In genomic region chr20:32040142-32040953, GRCh38 we compare ENCODE assay signal across 10 cellular contexts. TPM values are rescaled to one million over a fixed set of nuclear protein-coding genes. Genes with fewer than 3 reads are reported as not detected.
DNase-seq lines count a peak whose midpoint lies in the region; ATAC-seq and TF ChIP-seq lines count a peak whose summit lies in the region.
"Had no signal": no experiment of that assay in that cellular context is flagged by ENCODE, and none has a peak within 500 bp of the region (broad histone marks: within the 10 kb centered on the region; RNA-seq: fewer than 3 reads in every experiment).

No MANE protein-coding gene starts in this region.

- no peaks in the 10 kb centered on the region for H3K36me3 ChIP-seq in psoas muscle (ENCODE audit: insufficient read depth in 1 of 2, low read depth in 1 of 2)
- H3K36me3 ChIP-seq in brain microvascular endothelial cell (replicated peaks), result no peaks in the 10 kb centered on the region

- peak overlapping the region; percentile 56 for H3K4me3 Mint-ChIP-seq in dendritic cell treated with granulocyte-macrophage colony-stimulating factor and Interleukin-4, amounts not matched to agents 40 ng/mL and 50 ng/mL, for 4 days
- H3K4me3 Mint-ChIP-seq: H9 had no signal

- no peaks in the 10 kb centered on the region for H3K9me3 ChIP-seq in psoas muscle

- H3K27me3 Mint-ChIP-seq in dendritic cell treated with granulocyte-macrophage colony-stimulating factor and Interleukin-4, amounts not matched to agents 40 ng/mL and 50 ng/mL, for 4 days, result no peaks in the 10 kb centered on the region

- no peak overlapping the region for H3K27ac ChIP-seq in psoas muscle
- no peak overlapping the region for H3K27ac ChIP-seq in brain microvascular endothelial cell
- H3K27ac ChIP-seq: SK-N-MC had no signal

- peak overlapping the region; percentile 86 for H3K27ac Mint-ChIP-seq in dendritic cell treated with granulocyte-macrophage colony-stimulating factor and Interleukin-4, amounts not matched to agents 40 ng/mL and 50 ng/mL, for 4 days

- no peaks in the 10 kb centered on the region for H3K4me1 ChIP-seq in psoas muscle

- H3K27me3 ChIP-seq in psoas muscle (ENCODE audit: insufficient read depth in 3 of 3, low read length in 2 of 3), result peaks cover 0 to 24% (median 3%) of the 10 kb centered on the region in 3 donors
- H3K27me3 ChIP-seq in brain microvascular endothelial cell (replicated peaks), result peaks cover 11% of the 10 kb centered on the region

- 42 to 54% (median 48%) methylated on average over 8 to 10 of the region's 10 CpGs for WGBS in psoas muscle, 3 donors

- H3K36me3 Mint-ChIP-seq in dendritic cell treated with granulocyte-macrophage colony-stimulating factor and Interleukin-4, amounts not matched to agents 40 ng/mL and 50 ng/mL, for 4 days (ENCODE audit: low read depth), result peaks cover 6% of the 10 kb centered on the region

- intact Hi-C loops in dendritic cell treated with granulocyte-macrophage colony-stimulating factor and Interleukin-4, amounts not matched to agents 40 ng/mL and 50 ng/mL, for 4 days (cut with micrococcal nuclease), result loop anchor here (1.0 to 5.0 kb wide), 2 partner anchors 11 to 37 kb away; no protein-coding TSS in a partner anchor
- intact Hi-C loops in psoas muscle (cut with DNase I), result no loop called here

- in situ Hi-C loops in brain microvascular endothelial cell (cut with HindIII; ENCODE audit: low pct_ligation_motif_present, low sequenced_read_pairs), result no loop called here

- DNase-seq in DMS153 (lab: John Stamatoyannopoulos, UW) (peak; percentile 51), DMS153 treated with DMSO at 0.1 percent for 48 hours (lab: John Stamatoyannopoulos, UW; ENCODE audit: unreplicated experiment) (no peak), KG1 (lab: John Stamatoyannopoulos, UW) (peak; percentile 68), psoas muscle (peak in 1 of 2 donors; percentile 21), brain microvascular endothelial cell (no peak)
- DNase-seq: H9 had no signal

- TF ChIP-seq CTCF in psoas muscle (IDR thresholded peaks at IDR 0.05) (no peak), brain microvascular endothelial cell (IDR thresholded peaks at IDR 0.05; ENCODE audit: low read depth, low read length, missing control alignments) (no peak)

- ATAC-seq in psoas muscle, result peak; percentile 24 to 53 (median 46)
- ATAC-seq in HG02642 (IDR thresholded peaks at IDR 0.05; ENCODE audit: poor library complexity, unreplicated experiment), result no peak
- no peak for ATAC-seq in GM21717 (IDR thresholded peaks at IDR 0.05; ENCODE audit: unreplicated experiment)

- H3K4me3 ChIP-seq in psoas muscle (no peak overlapping the region), brain microvascular endothelial cell (ENCODE audit: low read depth, low read length) (no peak overlapping the region)
- H3K4me3 ChIP-seq: SK-N-MC had no signal

- H3K9me3 Mint-ChIP-seq in dendritic cell treated with granulocyte-macrophage colony-stimulating factor and Interleukin-4, amounts not matched to agents 40 ng/mL and 50 ng/mL, for 4 days, result peaks cover 8% of the 10 kb centered on the region

- peaks cover 78% of the 10 kb centered on the region for H3K4me1 Mint-ChIP-seq in dendritic cell treated with granulocyte-macrophage colony-stimulating factor and Interleukin-4, amounts not matched to agents 40 ng/mL and 50 ng/mL, for 4 days (ENCODE audit: low read depth)

RNA-seq across cellular contexts. Expression of gene HCK, which starts 11.7 kb away (rescaled TPM):
- 1 to 10 TPM; 1.9 to 5.5 (median 2.8) TPM for total RNA-seq in psoas muscle
- polyA plus RNA-seq in psoas muscle, result 1 to 10 TPM in 2 of 3 donors, under 1 TPM in 1; 0.79 to 1.2 (median 1.2) TPM

RNA-seq across cellular contexts. Expression of gene CCM2L, which starts 30.1 kb away (rescaled TPM):
- total RNA-seq in psoas muscle, result 1 to 10 TPM; 3.3 to 7.3 (median 3.7) TPM
- 1 to 10 TPM; 3.4 to 4.9 (median 4.0) TPM for polyA plus RNA-seq in psoas muscle

Comparison
In these comparisons a context has a peak if more than half of its experiments do, and no peak if none do; other contexts are left out.
1. DNase-seq: peak in DMS153 (single experiment) and KG1 (single experiment); none in DMS153 treated with DMSO at 0.1 percent for 48 hours (single experiment) and brain microvascular endothelial cell (single experiment).
2. ATAC-seq: peak in psoas muscle (4 of 4); none in HG02642 (single experiment) and GM21717 (single experiment).